Comparison of ENCODE assay signal across 1 cellular context in genomic region chr21:44872568-44873355, GRCh38.
TF ChIP-seq lines count a peak whose summit lies in the region.

No MANE protein-coding gene starts in this region.

TF ChIP-seq in WTC11, 78 proteins besides CTCF, POLR2A, EP300 and RAD21 (continued from another document):
- TF ChIP-seq HMGXB4 (CRISPR knock-in tag; IDR thresholded peaks at IDR 0.05) (peak; percentile 44; the same call in 1 of the 2 replicates), RELA (CRISPR knock-in tag; IDR thresholded peaks at IDR 0.05; ENCODE audit: borderline replicate concordance) (no peak; the same call in 1 of the 2 replicates), ZNF671 (CRISPR knock-in tag; IDR thresholded peaks at IDR 0.05) (no peak), NFE2L1 (CRISPR knock-in tag; IDR thresholded peaks at IDR 0.05) (0 out of 2 replicates have a peak, but pooled peaks have one; percentile 30), TCF7 (CRISPR knock-in tag; IDR thresholded peaks at IDR 0.05; ENCODE audit: low read depth) (0 out of 2 replicates have a peak, but pooled peaks have one; percentile 16), KAT7 (CRISPR knock-in tag; IDR thresholded peaks at IDR 0.05; ENCODE audit: borderline replicate concordance) (no peak)
